In the genomic region with DNA sequence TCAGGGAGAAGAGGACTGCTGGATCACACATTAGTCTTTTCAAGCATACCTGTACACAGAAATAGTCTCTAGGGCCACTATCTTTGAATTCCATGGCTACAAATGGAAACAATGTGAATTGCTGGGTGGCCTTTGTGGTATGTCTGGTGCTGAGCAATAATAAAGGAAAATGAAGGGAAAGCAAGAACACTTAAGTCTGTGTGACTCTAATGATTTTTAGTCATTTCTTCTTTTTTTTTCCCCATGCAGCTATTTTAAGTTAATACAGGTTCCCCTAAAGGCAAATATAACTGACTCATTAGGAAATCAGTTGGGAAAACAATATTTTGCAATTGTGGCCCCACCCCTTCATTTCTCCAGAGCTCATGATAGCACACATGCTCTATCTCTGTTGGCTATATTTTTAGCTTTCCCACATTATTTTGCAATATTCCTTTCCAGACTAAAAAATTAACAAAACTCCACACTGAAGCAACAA, we compare ENCODE assay signal across 12 cellular contexts.
DNase-seq lines count a peak whose midpoint lies in the region; ATAC-seq and TF ChIP-seq lines count a peak whose summit lies in the region.
"Had no signal": no experiment of that assay in that cellular context is flagged by ENCODE, and none has a peak within 500 bp of the region (broad histone marks: within the 10 kb centered on the region; RNA-seq: fewer than 3 reads in every experiment).

No MANE protein-coding gene starts in this region.

- peaks cover 15% of the 10 kb centered on the region for H3K4me1 Mint-ChIP-seq in MCF 10A (ENCODE audit: insufficient read depth, unreplicated experiment)
- H3K4me1 Mint-ChIP-seq: central memory CD8-positive, alpha-beta T cell had no signal

- ATAC-seq in foreskin keratinocyte, result peak; percentile 79

- H3K27ac ChIP-seq in breast epithelium, result no peak overlapping the region
- no peak overlapping the region for H3K27ac ChIP-seq in foreskin keratinocyte
- H3K27ac ChIP-seq: vagina had no signal

- no peaks in the 10 kb centered on the region for H3K27me3 Mint-ChIP-seq in MCF 10A (ENCODE audit: insufficient read depth, unreplicated experiment)
- H3K27me3 Mint-ChIP-seq: central memory CD8-positive, alpha-beta T cell had no signal

- DNase-seq in MCF 10A (ENCODE audit: unreplicated experiment) (peak; percentile 95), breast epithelium (ENCODE audit: low spot score in 2 of 2) (no peak), SIG-M5 treated with dmso at 0.1 percent for 504 hours (lab: John Stamatoyannopoulos, UW; ENCODE audit: unreplicated experiment) (peak; percentile 86), foreskin keratinocyte (peak; percentile 64 to 79), stromal cell of bone marrow (ENCODE audit: low read depth) (peak; percentile 72), NCI-H2227 treated with DMSO at 0.1 percent for 48 hours (lab: John Stamatoyannopoulos, UW) (no peak), DMS53 treated with DMSO at 0.1 percent for 48 hours (lab: John Stamatoyannopoulos, UW; ENCODE audit: unreplicated experiment) (no peak), epidermal melanocyte (ENCODE audit: insufficient read length, low spot score) (no peak)
- DNase-seq: NCI-H1048, small intestine had no signal

- intact Hi-C loops in MCF 10A (cut with micrococcal nuclease), result loop anchor here (2.0 to 10.0 kb wide), 2 partner anchors 38 to 366 kb away; partner anchors contain the start of gene GRIK2
- intact Hi-C loops in breast epithelium (cut with DNase I; ENCODE audit: low total_unique reads), result no loop called here

- no peak overlapping the region for H3K4me3 ChIP-seq in breast epithelium
- H3K4me3 ChIP-seq: vagina had no signal

- no peaks in the 10 kb centered on the region for H3K36me3 ChIP-seq in breast epithelium
- H3K36me3 ChIP-seq: vagina had no signal

- no peaks in the 10 kb centered on the region for H3K27me3 ChIP-seq in breast epithelium
- no peaks in the 10 kb centered on the region for H3K27me3 ChIP-seq in foreskin keratinocyte
- H3K27me3 ChIP-seq: vagina had no signal

- no TSS peak for BruUV-seq in MCF 10A (replicated peaks; lab: Mats Ljungman, UMichigan)

- H3K9me3 ChIP-seq in breast epithelium, result no peaks in the 10 kb centered on the region
- H3K9me3 ChIP-seq: vagina had no signal

- CTCF ChIA-PET in MCF 10A (lab: Yijun Ruan, JAX), result interaction anchor here (0.7 kb wide), 1 partner anchor 9 kb away, joined by 3 read pairs; no protein-coding TSS in a partner anchor

- peak overlapping the region; percentile 73 for H3K27ac Mint-ChIP-seq in MCF 10A (ENCODE audit: low read depth, unreplicated experiment)

- no peak for TF ChIP-seq CTCF in MCF 10A (IDR thresholded peaks at IDR 0.05; ENCODE audit: unreplicated experiment)
- TF ChIP-seq CTCF in breast epithelium (IDR thresholded peaks at IDR 0.05), result no peak
- no peak for TF ChIP-seq CTCF in foreskin keratinocyte (conservative IDR thresholded peaks at IDR 0.05)

- H3K4me1 ChIP-seq in breast epithelium, result no peaks in the 10 kb centered on the region
- peaks cover 10% of the 10 kb centered on the region for H3K4me1 ChIP-seq in foreskin keratinocyte
- H3K4me1 ChIP-seq: vagina had no signal

- H3K9me3 Mint-ChIP-seq in MCF 10A (ENCODE audit: unreplicated experiment), result no peaks in the 10 kb centered on the region
- H3K9me3 Mint-ChIP-seq: central memory CD8-positive, alpha-beta T cell had no signal

- H3K4me3 Mint-ChIP-seq in MCF 10A (ENCODE audit: unreplicated experiment), result peak overlapping the region; percentile 14
- H3K4me3 Mint-ChIP-seq: central memory CD8-positive, alpha-beta T cell had no signal

- no peak for TF ChIP-seq POLR2A in breast epithelium (IDR thresholded peaks at IDR 0.05)

- POLR2A ChIA-PET in MCF 10A (lab: Yijun Ruan, JAX), result interaction anchor here (1.0 to 1.7 kb wide), 5 partner anchors 16 to 881 kb away, joined by 4 to 11 read pairs (median 4); no protein-coding TSS in a partner anchor

- H3K36me3 Mint-ChIP-seq in MCF 10A (ENCODE audit: insufficient read depth, unreplicated experiment), result no peaks in the 10 kb centered on the region

Comparison
In these comparisons a context has a peak if more than half of its experiments do, and no peak if none do; other contexts are left out.
1. DNase-seq: peak in MCF 10A (single experiment), SIG-M5 treated with dmso at 0.1 percent for 504 hours (single experiment), foreskin keratinocyte (2 of 2) and stromal cell of bone marrow (single experiment); none in breast epithelium (0 of 2), NCI-H2227 treated with DMSO at 0.1 percent for 48 hours (single experiment), DMS53 treated with DMSO at 0.1 percent for 48 hours (single experiment) and epidermal melanocyte (single experiment).